Comparison of ENCODE assay signal across 18 cellular contexts in the genomic region with DNA sequence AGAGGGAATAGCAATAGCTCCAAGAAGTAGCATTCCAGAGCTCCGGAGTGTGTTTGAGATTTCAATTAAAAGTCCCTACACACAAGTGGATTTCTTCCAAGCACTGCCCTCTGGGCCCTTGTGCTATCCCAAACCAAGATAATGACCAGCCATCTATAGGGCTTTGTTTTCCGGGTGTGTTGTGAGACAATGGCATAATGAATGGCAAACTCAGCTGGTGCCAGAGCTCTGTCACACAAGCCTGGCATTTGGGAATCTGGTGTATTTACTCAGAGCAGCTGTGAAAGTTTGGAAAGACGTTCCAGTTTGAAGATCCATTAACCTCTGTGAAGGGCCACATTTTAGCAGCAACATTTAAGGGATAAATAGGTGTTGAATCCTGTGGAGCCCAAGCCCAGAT.
DNase-seq lines count a peak whose midpoint lies in the region; TF ChIP-seq lines count a peak whose summit lies in the region.
"Had no signal": no experiment of that assay in that cellular context is flagged by ENCODE, and none has a peak within 500 bp of the region (broad histone marks: within the 10 kb centered on the region; RNA-seq: fewer than 3 reads in every experiment).

No MANE protein-coding gene starts in this region.

- H3K27ac ChIP-seq in mammary epithelial cell (ENCODE audit: insufficient read depth, low read depth, low read length) (no peak overlapping the region), angular gyrus (ENCODE audit: low read depth, low read length) (peak overlapping the region; percentile 87), layer of hippocampus (ENCODE audit: low read depth, low read length) (peak overlapping the region; percentile 84), SK-N-SH (ENCODE audit: low read depth in 2 of 2, low read length in 1 of 2) (no peak overlapping the region)
- H3K27ac ChIP-seq: colonic mucosa, stomach, VCaP had no signal

- dilution Hi-C loops in mammary epithelial cell (cut with HindIII; ENCODE audit: low sequenced_read_pairs): no loop called here

- TF ChIP-seq CTCF in mammary epithelial cell (conservative IDR thresholded peaks at IDR 0.05 in 1 of 2, IDR thresholded peaks at IDR 0.05 in 1 of 2; ENCODE audit: extremely low read depth in 1 of 2, insufficient read depth in 1 of 2, low read depth in 1 of 2, low read length in 2 of 2): no peak
- TF ChIP-seq CTCF in MCF 10A (IDR thresholded peaks at IDR 0.05; ENCODE audit: unreplicated experiment): no peak
- no peak for TF ChIP-seq CTCF in SK-N-SH (IDR thresholded peaks at IDR 0.05)

- no peaks in the 10 kb centered on the region for H3K4me1 ChIP-seq in mammary epithelial cell (ENCODE audit: insufficient read depth, low read length)
- no peaks in the 10 kb centered on the region for H3K4me1 ChIP-seq in SK-N-SH (ENCODE audit: control insufficient read depth in 1 of 2, insufficient read depth in 2 of 2, low read depth in 1 of 2, low read length in 1 of 2)
- H3K4me1 ChIP-seq: colonic mucosa had no signal

- TF ChIP-seq RAD21 in SK-N-SH (IDR thresholded peaks at IDR 0.05; ENCODE audit: low read length): no peak

- H4K20me1 ChIP-seq in mammary epithelial cell (ENCODE audit: insufficient read depth, low read length) (no peaks in the 10 kb centered on the region), SK-N-SH (ENCODE audit: insufficient read depth) (no peaks in the 10 kb centered on the region)

- H3K27me3 Mint-ChIP-seq in MCF 10A (ENCODE audit: insufficient read depth, unreplicated experiment): no peaks in the 10 kb centered on the region
- H3K27me3 Mint-ChIP-seq: activated naive CD4-positive, alpha-beta T cell treated with anti-CD3 and anti-CD28 coated beads, Interleukin-2, amount 10 ng/mL, durations not matched to agents 7 days and 5 days; activated T-cell treated with anti-CD3 and anti-CD28 coated beads, Interleukin-2, amount 50 U/mL, for 24 hours; CD4-positive, alpha-beta T cell had no signal

- no peak for TF ChIP-seq EP300 in SK-N-SH (IDR thresholded peaks at IDR 0.05; ENCODE audit: borderline replicate concordance in 1 of 2, low read depth in 1 of 2, low read length in 1 of 2)

- in situ Hi-C loops in mammary epithelial cell (cut with MboI; ENCODE audit: low sequenced_read_pairs in 2 of 2): loop anchor here in 1 of 2 donors (10.0 to 25.0 kb wide), 2 partner anchors 101 to 238 kb away; no protein-coding TSS in a partner anchor

- no peak overlapping the region for H3K4me3 Mint-ChIP-seq in MCF 10A (ENCODE audit: unreplicated experiment)
- H3K4me3 Mint-ChIP-seq: activated naive CD4-positive, alpha-beta T cell treated with anti-CD3 and anti-CD28 coated beads, Interleukin-2, amount 10 ng/mL, durations not matched to agents 7 days and 5 days; activated T-cell treated with anti-CD3 and anti-CD28 coated beads, Interleukin-2, amount 50 U/mL, for 24 hours; CD4-positive, alpha-beta T cell had no signal

- H3K9me2 ChIP-seq in SK-N-SH: no peaks in the 10 kb centered on the region

- H3K4me2 ChIP-seq in mammary epithelial cell (ENCODE audit: insufficient read depth, low read depth, low read length) (no peak overlapping the region), SK-N-SH (no peak overlapping the region)

- no peak overlapping the region for H3K27ac Mint-ChIP-seq in MCF 10A (ENCODE audit: low read depth, unreplicated experiment)
- H3K27ac Mint-ChIP-seq: activated naive CD4-positive, alpha-beta T cell treated with anti-CD3 and anti-CD28 coated beads, Interleukin-2, amount 10 ng/mL, durations not matched to agents 7 days and 5 days; activated T-cell treated with anti-CD3 and anti-CD28 coated beads, Interleukin-2, amount 50 U/mL, for 24 hours; CD4-positive, alpha-beta T cell had no signal

- DNase-seq in mammary epithelial cell (no peak), MCF 10A (ENCODE audit: unreplicated experiment) (no peak), superior temporal gyrus (ENCODE audit: extremely low spot score) (peak; percentile 96), SK-N-SH (no peak), 8988T (no peak)
- no peak for DNase-seq in activated naive CD4-positive, alpha-beta T cell treated with Interleukin-2 at 50 U/mL for 16 hours
- DNase-seq: activated CD4-positive, alpha-beta T cell treated with anti-CD3 and anti-CD28 coated beads, Interleukin-2, amount 50 U/mL, for 48 hours; activated naive CD4-positive, alpha-beta T cell treated with anti-CD3 and anti-CD28 coated beads, Interleukin-2, amount 10 ng/mL, durations not matched to agents 7 days and 5 days; activated T-cell treated with anti-CD3 and anti-CD28 coated beads, Interleukin-2, amount 50 U/mL, for 24 hours; CD4-positive, alpha-beta T cell; colonic mucosa; KG1; NCI-H510A; Right ventricle myocardium superior; stomach had no signal

- CTCF ChIA-PET in mammary epithelial cell (lab: Charles Lee; ENCODE audit: low non-redundant PET) (no interaction called here), MCF 10A (lab: Yijun Ruan, JAX) (interaction anchor here (0.6 to 0.8 kb wide), 2 partner anchors 82 to 268 kb away, joined by 3 to 4 read pairs; a partner anchor contains a TSS), SK-N-SH (lab: Yijun Ruan, JAX) (interaction anchor here (0.7 to 1.1 kb wide), 3 partner anchors 38 to 420 kb away, joined by 3 to 5 read pairs (median 3); no protein-coding TSS in a partner anchor)

- no peak overlapping the region for H3K9ac ChIP-seq in mammary epithelial cell (ENCODE audit: insufficient read depth, low read length)
- no peak overlapping the region for H3K9ac ChIP-seq in SK-N-SH

- BruUV-seq in mammary epithelial cell (replicated peaks; lab: Mats Ljungman, UMichigan): no TSS peak
- no TSS peak for BruUV-seq in MCF 10A (replicated peaks; lab: Mats Ljungman, UMichigan)

- 0% methylated on average over 3 of the region's 3 CpGs for WGBS in mammary epithelial cell (ENCODE audit: low coverage, missing lambda C conversion rate)
- WGBS in SK-N-SH (ENCODE audit: low lambda C conversion rate): 46% methylated on average over 3 of the region's 3 CpGs

- H3K9me3 Mint-ChIP-seq in MCF 10A (ENCODE audit: unreplicated experiment): no peaks in the 10 kb centered on the region
- H3K9me3 Mint-ChIP-seq: activated naive CD4-positive, alpha-beta T cell treated with anti-CD3 and anti-CD28 coated beads, Interleukin-2, amount 10 ng/mL, durations not matched to agents 7 days and 5 days; activated T-cell treated with anti-CD3 and anti-CD28 coated beads, Interleukin-2, amount 50 U/mL, for 24 hours; CD4-positive, alpha-beta T cell had no signal

- H3K4me1 Mint-ChIP-seq in MCF 10A (ENCODE audit: insufficient read depth, unreplicated experiment): peaks cover 6% of the 10 kb centered on the region
- H3K4me1 Mint-ChIP-seq: activated naive CD4-positive, alpha-beta T cell treated with anti-CD3 and anti-CD28 coated beads, Interleukin-2, amount 10 ng/mL, durations not matched to agents 7 days and 5 days had no signal

- intact Hi-C loops in mammary epithelial cell (cut with micrococcal nuclease): no loop called here
- intact Hi-C loops in MCF 10A (cut with micrococcal nuclease): loop anchor here (10.0 kb wide), 1 partner anchor 981 kb away; no protein-coding TSS in a partner anchor

- POLR2A ChIA-PET in MCF 10A (lab: Yijun Ruan, JAX): interaction anchor here (0.7 kb wide), 1 partner anchor 20 kb away, joined by 3 read pairs; no protein-coding TSS in a partner anchor
- POLR2A ChIA-PET in SK-N-SH (lab: Yijun Ruan, JAX): no interaction called here

- H3F3A ChIP-seq in SK-N-SH (replicated peaks; ENCODE audit: insufficient read depth): no peaks in the 10 kb centered on the region

- no peaks in the 10 kb centered on the region for H3K9me3 ChIP-seq in mammary epithelial cell (replicated peaks; ENCODE audit: insufficient read depth, low read length)
- H3K9me3 ChIP-seq in SK-N-SH: no peaks in the 10 kb centered on the region
- H3K9me3 ChIP-seq: colonic mucosa, stomach had no signal

- H3K79me2 ChIP-seq in mammary epithelial cell (ENCODE audit: insufficient read depth, low read length) (no peaks in the 10 kb centered on the region), SK-N-SH (ENCODE audit: insufficient read depth) (no peaks in the 10 kb centered on the region)

- no peaks in the 10 kb centered on the region for H3K36me3 Mint-ChIP-seq in MCF 10A (ENCODE audit: insufficient read depth, unreplicated experiment)
- H3K36me3 Mint-ChIP-seq: activated naive CD4-positive, alpha-beta T cell treated with anti-CD3 and anti-CD28 coated beads, Interleukin-2, amount 10 ng/mL, durations not matched to agents 7 days and 5 days had no signal

- no peaks in the 10 kb centered on the region for H3K27me3 ChIP-seq in mammary epithelial cell (ENCODE audit: insufficient read depth, low read length)
- no peaks in the 10 kb centered on the region for H3K27me3 ChIP-seq in layer of hippocampus (ENCODE audit: control insufficient read depth, insufficient read depth, low read length)
- no peaks in the 10 kb centered on the region for H3K27me3 ChIP-seq in SK-N-SH (ENCODE audit: insufficient read depth)
- H3K27me3 ChIP-seq: colonic mucosa, stomach had no signal

- H3K36me3 ChIP-seq in mammary epithelial cell (ENCODE audit: insufficient read depth, low read length): no peaks in the 10 kb centered on the region
- H3K36me3 ChIP-seq in SK-N-SH (replicated peaks in 1 of 2; ENCODE audit: control insufficient read depth in 1 of 2, insufficient read depth in 2 of 2, low read length in 1 of 2): no peaks in the 10 kb centered on the region
- H3K36me3 ChIP-seq: colonic mucosa, stomach had no signal

- no peak overlapping the region for H3K4me3 ChIP-seq in mammary epithelial cell (replicated peaks in 1 of 3; ENCODE audit: insufficient read depth in 1 of 3, low read depth in 2 of 3, low read length in 3 of 3)
- no peak overlapping the region for H3K4me3 ChIP-seq in SK-N-SH (ENCODE audit: low read depth in 2 of 2, low read length in 1 of 2)
- H3K4me3 ChIP-seq: colonic mucosa, stomach had no signal

- H2AFZ ChIP-seq in mammary epithelial cell (ENCODE audit: low read depth, low read length): peak overlapping the region; percentile 39
- no peak overlapping the region for H2AFZ ChIP-seq in SK-N-SH (ENCODE audit: low read depth)

TF ChIP-seq in SK-N-SH, 30 proteins besides CTCF, POLR2A, EP300 and RAD21 (continues in another document):
- TF ChIP-seq CHD2 (IDR thresholded peaks at IDR 0.05; ENCODE audit: low read length, partially characterized antibody) (no peak), POLR2AphosphoS5 (IDR thresholded peaks at IDR 0.05; ENCODE audit: low read depth, low read length) (no peak), MEF2A (IDR thresholded peaks at IDR 0.05; ENCODE audit: borderline replicate concordance, low read depth) (no peak), GABPA (IDR thresholded peaks at IDR 0.05; ENCODE audit: low read depth) (no peak), EZH2phosphoT487 (IDR thresholded peaks at IDR 0.05; ENCODE audit: borderline replicate concordance, low read depth) (no peak)

Comparison
In these comparisons a context has a peak if more than half of its experiments do, and no peak if none do; other contexts are left out.
1. H3K27ac ChIP-seq: peak in angular gyrus (single experiment) and layer of hippocampus (single experiment); none in mammary epithelial cell (single experiment) and SK-N-SH (0 of 2).